ENCODE assay signal across 8 cellular contexts in genomic region chr1:155125946-155126493, GRCh38. TPM values are rescaled to one million over a fixed set of nuclear protein-coding genes. Genes with fewer than 3 reads are reported as not detected.
DNase-seq lines count a peak whose midpoint lies in the region; ATAC-seq lines count a peak whose summit lies in the region.

No MANE protein-coding gene starts in this region.

- peaks cover 51 to 63% of the 10 kb centered on the region in 2 donors for H3K27me3 Mint-ChIP-seq in stimulated activated naive B cell treated with anti-CD40 and anti-IgM and Interleukin-4, amounts not matched to agents 10 μg/mL and 1 μg/mL and 100 μg/mL, for 72 hours

- no peak for ATAC-seq in stimulated activated naive B cell treated with anti-CD40 and anti-IgM and Interleukin-4, amounts not matched to agents 10 μg/mL and 1 μg/mL and 100 μg/mL, for 72 hours (replicated peaks)
- no peak for ATAC-seq in GM19328 (IDR thresholded peaks at IDR 0.05; ENCODE audit: unreplicated experiment)
- ATAC-seq in HG03469 (IDR thresholded peaks at IDR 0.05; ENCODE audit: unreplicated experiment), result no peak
- no peak for ATAC-seq in GM21423 (IDR thresholded peaks at IDR 0.05; ENCODE audit: unreplicated experiment)

- peak overlapping the region; percentile 98 for H3K27ac ChIP-seq in caudate nucleus (ENCODE audit: low read depth, low read length)

- H3K27ac Mint-ChIP-seq in stimulated activated naive B cell treated with anti-CD40 and anti-IgM and Interleukin-4, amounts not matched to agents 10 μg/mL and 1 μg/mL and 100 μg/mL, for 72 hours, result peak overlapping the region; percentile 25

- DNase-seq in M059J (ENCODE audit: low read depth) (peak; percentile 37), caudate nucleus (lab: John Stamatoyannopoulos, UW) (peak in 58 of 61 donors; percentile 46 to 85 (median 76)), islet precursor cell (peak; percentile 94), T1000 (lab: John Stamatoyannopoulos, UW) (no peak)
- no peak for DNase-seq in stimulated activated naive B cell treated with anti-CD40 and anti-IgM and Interleukin-4, amounts not matched to agents 10 μg/mL and 1 μg/mL and 100 μg/mL, for 72 hours

- no peaks in the 10 kb centered on the region for H3K36me3 Mint-ChIP-seq in stimulated activated naive B cell treated with anti-CD40 and anti-IgM and Interleukin-4, amounts not matched to agents 10 μg/mL and 1 μg/mL and 100 μg/mL, for 72 hours

- peak overlapping the region in 1 of 2 donors; percentile 80 for H3K4me3 Mint-ChIP-seq in stimulated activated naive B cell treated with anti-CD40 and anti-IgM and Interleukin-4, amounts not matched to agents 10 μg/mL and 1 μg/mL and 100 μg/mL, for 72 hours

- no peaks in the 10 kb centered on the region for H3K9me3 Mint-ChIP-seq in stimulated activated naive B cell treated with anti-CD40 and anti-IgM and Interleukin-4, amounts not matched to agents 10 μg/mL and 1 μg/mL and 100 μg/mL, for 72 hours

- peaks cover 28 to 44% of the 10 kb centered on the region in 2 donors for H3K4me1 Mint-ChIP-seq in stimulated activated naive B cell treated with anti-CD40 and anti-IgM and Interleukin-4, amounts not matched to agents 10 μg/mL and 1 μg/mL and 100 μg/mL, for 72 hours

RNA-seq across cellular contexts. Expression of gene EFNA1, which starts 1.7 kb away (rescaled TPM):
- 15.1 and 17.9 TPM in 2 replicates for total RNA-seq in M059J (2014; rRNA removed; shearing (Covaris generic))

RNA-seq across cellular contexts. Expression of gene SLC50A1, which starts 9.6 kb away (rescaled TPM):
- 55.7 and 62.9 TPM in 2 replicates for total RNA-seq in M059J (2014; rRNA removed; shearing (Covaris generic))

RNA-seq across cellular contexts. Expression of gene DPM3, which starts 14.3 kb away (rescaled TPM):
- total RNA-seq in M059J (2014; rRNA removed; shearing (Covaris generic)), result 88.4 and 175 TPM in 2 replicates

RNA-seq across cellular contexts. Expression of gene KRTCAP2, which starts 47.1 kb away (rescaled TPM):
- total RNA-seq in M059J (2014; rRNA removed; shearing (Covaris generic)), result 209 and 323 TPM in 2 replicates

RNA-seq across cellular contexts. Expression of gene EFNA3, which starts 47.4 kb away (rescaled TPM):
- 0.59 and 2.9 TPM in 2 replicates for total RNA-seq in M059J (2014; rRNA removed; shearing (Covaris generic))

Comparison
In these comparisons a context has a peak if more than half of its experiments do, and no peak if none do; other contexts are left out.
1. DNase-seq: peak in M059J (single experiment), caudate nucleus (58 of 61) and islet precursor cell (single experiment); none in stimulated activated naive B cell treated with anti-CD40 and anti-IgM and Interleukin-4, amounts not matched to agents 10 μg/mL and 1 μg/mL and 100 μg/mL, for 72 hours (single experiment) and T1000 (single experiment).